In the genomic region with DNA sequence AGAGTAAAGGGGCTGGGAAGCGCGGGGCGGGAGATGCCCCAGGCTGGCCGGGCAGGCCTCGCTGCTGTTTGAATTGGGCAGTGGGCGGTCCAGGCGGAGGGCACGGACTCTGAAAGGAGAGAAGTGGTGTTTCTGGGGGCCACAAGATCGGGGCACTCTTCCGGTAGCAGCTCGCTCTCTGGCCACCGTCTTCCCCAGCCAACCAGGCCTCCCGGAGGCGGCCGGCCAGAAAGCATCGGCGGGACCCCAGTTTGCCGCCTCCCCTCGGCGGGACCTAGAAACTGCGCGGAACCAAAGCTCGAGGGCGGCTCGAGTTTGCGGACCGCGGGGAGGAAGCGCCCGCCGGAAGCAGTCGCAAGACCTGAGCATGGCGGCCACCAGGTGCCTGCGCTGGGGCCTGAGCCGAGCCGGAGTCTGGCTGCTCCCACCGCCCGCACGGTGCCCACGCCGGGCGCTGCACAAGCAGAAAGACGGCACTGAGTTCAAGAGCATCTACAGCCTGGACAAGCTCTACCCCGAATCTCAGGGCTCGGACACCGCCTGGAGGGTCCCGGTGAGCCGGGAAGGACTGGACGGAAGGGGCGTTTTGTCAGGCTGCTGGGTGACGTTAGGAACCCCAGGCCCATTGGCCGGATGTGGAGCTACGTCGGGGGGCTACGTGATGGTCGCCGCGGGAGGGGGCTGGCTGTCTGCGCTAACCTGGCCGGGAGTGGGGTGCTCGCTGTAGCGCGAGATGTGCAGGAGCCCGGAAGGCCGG, we compare ENCODE assay signal across 1 cellular context.
TF ChIP-seq lines count a peak whose summit lies in the region.

A gene (plus strand): TSS at position 351 of the 757 bp plus-strand sequence. CDS start 17 bp downstream, at position 368.

TF ChIP-seq in GM12878, 131 proteins besides CTCF, POLR2A, EP300 and RAD21 (continued from another document and continues in another):
- TF ChIP-seq NR2F1 (conservative IDR thresholded peaks at IDR 0.05) (0 out of 2 replicates have a peak, but pooled peaks have one; percentile 32), GATAD2B (conservative IDR thresholded peaks at IDR 0.05; ENCODE audit: low read depth) (peak; percentile 58; the same call in 1 of the 2 replicates), CHD1 (IDR thresholded peaks at IDR 0.05; ENCODE audit: low read depth, low read length) (no peak), HDGF (IDR thresholded peaks at IDR 0.05) (0 out of 2 replicates have a peak, but pooled peaks have one; percentile 19), PAX8 (IDR thresholded peaks at IDR 0.05) (no peak), POU2F2 (IDR thresholded peaks at IDR 0.05; ENCODE audit: borderline replicate concordance, low read depth, low read length) (peak; percentile 92; the same call in 2 of the 3 replicates), ATF7 (IDR thresholded peaks at IDR 0.05; ENCODE audit: low read depth) (peak; percentile 21; the same call in 1 of the 2 replicates), ZNF207 (IDR thresholded peaks at IDR 0.05; ENCODE audit: borderline replicate concordance) (peak; percentile 71; the same call in 1 of the 2 replicates), TCF12 (IDR thresholded peaks at IDR 0.05; ENCODE audit: low read depth, low read length) (no peak), BRCA1 (IDR thresholded peaks at IDR 0.05; ENCODE audit: low read depth, low read length) (0 out of 2 replicates have a peak, but pooled peaks have one; percentile 27), FOXM1 (IDR thresholded peaks at IDR 0.05; ENCODE audit: low read depth, low read length) (no peak), SREBF1 (IDR thresholded peaks at IDR 0.05; ENCODE audit: low read length) (no peak; the same call in 1 of the 2 replicates), SMARCA5 (IDR thresholded peaks at IDR 0.05) (peak; percentile 85), SIX5 (IDR thresholded peaks at IDR 0.05; ENCODE audit: low read depth, low read length, severe bottlenecking) (peak; percentile 71), ZZZ3 (IDR thresholded peaks at IDR 0.05; ENCODE audit: control insufficient read depth, insufficient read length, low read depth) (no peak), LARP7 (IDR thresholded peaks at IDR 0.05) (peak; percentile 74; the same call in 1 of the 2 replicates), NFIC (IDR thresholded peaks at IDR 0.05; ENCODE audit: low read depth, low read length) (peak; percentile 42; the same call in 1 of the 2 replicates), TCF3 (IDR thresholded peaks at IDR 0.05; ENCODE audit: borderline replicate concordance, insufficient read depth, low read depth, low read length) (peak; percentile 62), TAF1 (IDR thresholded peaks at IDR 0.05; ENCODE audit: borderline replicate concordance, low read depth, low read length) (peak; percentile 98), KDM1A (IDR thresholded peaks at IDR 0.05; ENCODE audit: borderline replicate concordance) (no peak), TBL1XR1 (IDR thresholded peaks at IDR 0.05; ENCODE audit: low read depth, low read length) (peak; percentile 84), JUND (IDR thresholded peaks at IDR 0.05; ENCODE audit: low read depth, low read length) (no peak), EED (IDR thresholded peaks at IDR 0.05; ENCODE audit: low read depth) (peak; percentile 50; the same call in 1 of the 2 replicates), ZNF217 (IDR thresholded peaks at IDR 0.05) (no peak), SPI1 (IDR thresholded peaks at IDR 0.05; ENCODE audit: borderline replicate concordance, insufficient read depth, low read depth, low read length) (peak; percentile 36; the same call in 1 of the 2 replicates)
- TF ChIP-seq, protein P1, sequence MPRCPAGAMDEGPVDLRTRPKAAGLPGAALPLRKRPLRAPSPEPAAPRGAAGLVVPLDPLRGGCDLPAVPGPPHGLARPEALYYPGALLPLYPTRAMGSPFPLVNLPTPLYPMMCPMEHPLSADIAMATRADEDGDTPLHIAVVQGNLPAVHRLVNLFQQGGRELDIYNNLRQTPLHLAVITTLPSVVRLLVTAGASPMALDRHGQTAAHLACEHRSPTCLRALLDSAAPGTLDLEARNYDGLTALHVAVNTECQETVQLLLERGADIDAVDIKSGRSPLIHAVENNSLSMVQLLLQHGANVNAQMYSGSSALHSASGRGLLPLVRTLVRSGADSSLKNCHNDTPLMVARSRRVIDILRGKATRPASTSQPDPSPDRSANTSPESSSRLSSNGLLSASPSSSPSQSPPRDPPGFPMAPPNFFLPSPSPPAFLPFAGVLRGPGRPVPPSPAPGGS (IDR thresholded peaks at IDR 0.05; ENCODE audit: borderline replicate concordance, insufficient read depth, low read depth, low read length, poor library complexity, severe bottlenecking), result peak; percentile 58
- TF ChIP-seq, protein P2, sequence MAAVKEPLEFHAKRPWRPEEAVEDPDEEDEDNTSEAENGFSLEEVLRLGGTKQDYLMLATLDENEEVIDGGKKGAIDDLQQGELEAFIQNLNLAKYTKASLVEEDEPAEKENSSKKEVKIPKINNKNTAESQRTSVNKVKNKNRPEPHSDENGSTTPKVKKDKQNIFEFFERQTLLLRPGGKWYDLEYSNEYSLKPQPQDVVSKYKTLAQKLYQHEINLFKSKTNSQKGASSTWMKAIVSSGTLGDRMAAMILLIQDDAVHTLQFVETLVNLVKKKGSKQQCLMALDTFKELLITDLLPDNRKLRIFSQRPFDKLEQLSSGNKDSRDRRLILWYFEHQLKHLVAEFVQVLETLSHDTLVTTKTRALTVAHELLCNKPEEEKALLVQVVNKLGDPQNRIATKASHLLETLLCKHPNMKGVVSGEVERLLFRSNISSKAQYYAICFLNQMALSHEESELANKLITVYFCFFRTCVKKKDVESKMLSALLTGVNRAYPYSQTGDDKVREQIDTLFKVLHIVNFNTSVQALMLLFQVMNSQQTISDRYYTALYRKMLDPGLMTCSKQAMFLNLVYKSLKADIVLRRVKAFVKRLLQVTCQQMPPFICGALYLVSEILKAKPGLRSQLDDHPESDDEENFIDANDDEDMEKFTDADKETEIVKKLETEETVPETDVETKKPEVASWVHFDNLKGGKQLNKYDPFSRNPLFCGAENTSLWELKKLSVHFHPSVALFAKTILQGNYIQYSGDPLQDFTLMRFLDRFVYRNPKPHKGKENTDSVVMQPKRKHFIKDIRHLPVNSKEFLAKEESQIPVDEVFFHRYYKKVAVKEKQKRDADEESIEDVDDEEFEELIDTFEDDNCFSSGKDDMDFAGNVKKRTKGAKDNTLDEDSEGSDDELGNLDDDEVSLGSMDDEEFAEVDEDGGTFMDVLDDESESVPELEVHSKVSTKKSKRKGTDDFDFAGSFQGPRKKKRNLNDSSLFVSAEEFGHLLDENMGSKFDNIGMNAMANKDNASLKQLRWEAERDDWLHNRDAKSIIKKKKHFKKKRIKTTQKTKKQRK (IDR thresholded peaks at IDR 0.05; ENCODE audit: low read depth, low read length), result no peak
- TF ChIP-seq, protein P3, sequence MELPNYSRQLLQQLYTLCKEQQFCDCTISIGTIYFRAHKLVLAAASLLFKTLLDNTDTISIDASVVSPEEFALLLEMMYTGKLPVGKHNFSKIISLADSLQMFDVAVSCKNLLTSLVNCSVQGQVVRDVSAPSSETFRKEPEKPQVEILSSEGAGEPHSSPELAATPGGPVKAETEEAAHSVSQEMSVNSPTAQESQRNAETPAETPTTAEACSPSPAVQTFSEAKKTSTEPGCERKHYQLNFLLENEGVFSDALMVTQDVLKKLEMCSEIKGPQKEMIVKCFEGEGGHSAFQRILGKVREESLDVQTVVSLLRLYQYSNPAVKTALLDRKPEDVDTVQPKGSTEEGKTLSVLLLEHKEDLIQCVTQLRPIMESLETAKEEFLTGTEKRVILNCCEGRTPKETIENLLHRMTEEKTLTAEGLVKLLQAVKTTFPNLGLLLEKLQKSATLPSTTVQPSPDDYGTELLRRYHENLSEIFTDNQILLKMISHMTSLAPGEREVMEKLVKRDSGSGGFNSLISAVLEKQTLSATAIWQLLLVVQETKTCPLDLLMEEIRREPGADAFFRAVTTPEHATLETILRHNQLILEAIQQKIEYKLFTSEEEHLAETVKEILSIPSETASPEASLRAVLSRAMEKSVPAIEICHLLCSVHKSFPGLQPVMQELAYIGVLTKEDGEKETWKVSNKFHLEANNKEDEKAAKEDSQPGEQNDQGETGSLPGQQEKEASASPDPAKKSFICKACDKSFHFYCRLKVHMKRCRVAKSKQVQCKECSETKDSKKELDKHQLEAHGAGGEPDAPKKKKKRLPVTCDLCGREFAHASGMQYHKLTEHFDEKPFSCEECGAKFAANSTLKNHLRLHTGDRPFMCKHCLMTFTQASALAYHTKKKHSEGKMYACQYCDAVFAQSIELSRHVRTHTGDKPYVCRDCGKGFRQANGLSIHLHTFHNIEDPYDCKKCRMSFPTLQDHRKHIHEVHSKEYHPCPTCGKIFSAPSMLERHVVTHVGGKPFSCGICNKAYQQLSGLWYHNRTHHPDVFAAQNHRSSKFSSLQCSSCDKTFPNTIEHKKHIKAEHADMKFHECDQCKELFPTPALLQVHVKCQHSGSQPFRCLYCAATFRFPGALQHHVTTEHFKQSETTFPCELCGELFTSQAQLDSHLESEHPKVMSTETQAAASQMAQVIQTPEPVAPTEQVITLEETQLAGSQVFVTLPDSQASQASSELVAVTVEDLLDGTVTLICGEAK (IDR thresholded peaks at IDR 0.05; ENCODE audit: borderline replicate concordance), result peak; percentile 97
- TF ChIP-seq, protein P4, sequence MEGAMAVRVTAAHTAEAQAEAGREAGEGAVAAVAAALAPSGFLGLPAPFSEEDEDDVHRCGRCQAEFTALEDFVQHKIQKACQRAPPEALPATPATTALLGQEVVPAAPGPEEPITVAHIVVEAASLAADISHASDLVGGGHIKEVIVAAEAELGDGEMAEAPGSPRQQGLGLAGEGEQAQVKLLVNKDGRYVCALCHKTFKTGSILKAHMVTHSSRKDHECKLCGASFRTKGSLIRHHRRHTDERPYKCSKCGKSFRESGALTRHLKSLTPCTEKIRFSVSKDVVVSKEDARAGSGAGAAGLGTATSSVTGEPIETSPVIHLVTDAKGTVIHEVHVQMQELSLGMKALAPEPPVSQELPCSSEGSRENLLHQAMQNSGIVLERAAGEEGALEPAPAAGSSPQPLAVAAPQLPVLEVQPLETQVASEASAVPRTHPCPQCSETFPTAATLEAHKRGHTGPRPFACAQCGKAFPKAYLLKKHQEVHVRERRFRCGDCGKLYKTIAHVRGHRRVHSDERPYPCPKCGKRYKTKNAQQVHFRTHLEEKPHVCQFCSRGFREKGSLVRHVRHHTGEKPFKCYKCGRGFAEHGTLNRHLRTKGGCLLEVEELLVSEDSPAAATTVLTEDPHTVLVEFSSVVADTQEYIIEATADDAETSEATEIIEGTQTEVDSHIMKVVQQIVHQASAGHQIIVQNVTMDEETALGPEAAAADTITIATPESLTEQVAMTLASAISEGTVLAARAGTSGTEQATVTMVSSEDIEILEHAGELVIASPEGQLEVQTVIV (IDR thresholded peaks at IDR 0.05; ENCODE audit: borderline replicate concordance, partially characterized antibody), result no peak
- TF ChIP-seq, protein P5, sequence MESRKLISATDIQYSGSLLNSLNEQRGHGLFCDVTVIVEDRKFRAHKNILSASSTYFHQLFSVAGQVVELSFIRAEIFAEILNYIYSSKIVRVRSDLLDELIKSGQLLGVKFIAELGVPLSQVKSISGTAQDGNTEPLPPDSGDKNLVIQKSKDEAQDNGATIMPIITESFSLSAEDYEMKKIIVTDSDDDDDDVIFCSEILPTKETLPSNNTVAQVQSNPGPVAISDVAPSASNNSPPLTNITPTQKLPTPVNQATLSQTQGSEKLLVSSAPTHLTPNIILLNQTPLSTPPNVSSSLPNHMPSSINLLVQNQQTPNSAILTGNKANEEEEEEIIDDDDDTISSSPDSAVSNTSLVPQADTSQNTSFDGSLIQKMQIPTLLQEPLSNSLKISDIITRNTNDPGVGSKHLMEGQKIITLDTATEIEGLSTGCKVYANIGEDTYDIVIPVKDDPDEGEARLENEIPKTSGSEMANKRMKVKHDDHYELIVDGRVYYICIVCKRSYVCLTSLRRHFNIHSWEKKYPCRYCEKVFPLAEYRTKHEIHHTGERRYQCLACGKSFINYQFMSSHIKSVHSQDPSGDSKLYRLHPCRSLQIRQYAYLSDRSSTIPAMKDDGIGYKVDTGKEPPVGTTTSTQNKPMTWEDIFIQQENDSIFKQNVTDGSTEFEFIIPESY (IDR thresholded peaks at IDR 0.05), result no peak
- TF ChIP-seq, protein P6, sequence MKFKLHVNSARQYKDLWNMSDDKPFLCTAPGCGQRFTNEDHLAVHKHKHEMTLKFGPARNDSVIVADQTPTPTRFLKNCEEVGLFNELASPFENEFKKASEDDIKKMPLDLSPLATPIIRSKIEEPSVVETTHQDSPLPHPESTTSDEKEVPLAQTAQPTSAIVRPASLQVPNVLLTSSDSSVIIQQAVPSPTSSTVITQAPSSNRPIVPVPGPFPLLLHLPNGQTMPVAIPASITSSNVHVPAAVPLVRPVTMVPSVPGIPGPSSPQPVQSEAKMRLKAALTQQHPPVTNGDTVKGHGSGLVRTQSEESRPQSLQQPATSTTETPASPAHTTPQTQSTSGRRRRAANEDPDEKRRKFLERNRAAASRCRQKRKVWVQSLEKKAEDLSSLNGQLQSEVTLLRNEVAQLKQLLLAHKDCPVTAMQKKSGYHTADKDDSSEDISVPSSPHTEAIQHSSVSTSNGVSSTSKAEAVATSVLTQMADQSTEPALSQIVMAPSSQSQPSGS (IDR thresholded peaks at IDR 0.05; ENCODE audit: low read length), result no peak
- TF ChIP-seq, protein P7, sequence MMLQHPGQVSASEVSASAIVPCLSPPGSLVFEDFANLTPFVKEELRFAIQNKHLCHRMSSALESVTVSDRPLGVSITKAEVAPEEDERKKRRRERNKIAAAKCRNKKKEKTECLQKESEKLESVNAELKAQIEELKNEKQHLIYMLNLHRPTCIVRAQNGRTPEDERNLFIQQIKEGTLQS (IDR thresholded peaks at IDR 0.05; ENCODE audit: borderline replicate concordance, extremely low read depth, low read depth, low read length), result no peak
- TF ChIP-seq, protein P8, sequence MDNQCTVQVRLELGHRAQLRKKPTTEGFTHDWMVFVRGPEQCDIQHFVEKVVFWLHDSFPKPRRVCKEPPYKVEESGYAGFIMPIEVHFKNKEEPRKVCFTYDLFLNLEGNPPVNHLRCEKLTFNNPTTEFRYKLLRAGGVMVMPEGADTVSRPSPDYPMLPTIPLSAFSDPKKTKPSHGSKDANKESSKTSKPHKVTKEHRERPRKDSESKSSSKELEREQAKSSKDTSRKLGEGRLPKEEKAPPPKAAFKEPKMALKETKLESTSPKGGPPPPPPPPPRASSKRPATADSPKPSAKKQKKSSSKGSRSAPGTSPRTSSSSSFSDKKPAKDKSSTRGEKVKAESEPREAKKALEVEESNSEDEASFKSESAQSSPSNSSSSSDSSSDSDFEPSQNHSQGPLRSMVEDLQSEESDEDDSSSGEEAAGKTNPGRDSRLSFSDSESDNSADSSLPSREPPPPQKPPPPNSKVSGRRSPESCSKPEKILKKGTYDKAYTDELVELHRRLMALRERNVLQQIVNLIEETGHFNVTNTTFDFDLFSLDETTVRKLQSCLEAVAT (IDR thresholded peaks at IDR 0.05), result peak; percentile 95
- TF ChIP-seq, protein P9, sequence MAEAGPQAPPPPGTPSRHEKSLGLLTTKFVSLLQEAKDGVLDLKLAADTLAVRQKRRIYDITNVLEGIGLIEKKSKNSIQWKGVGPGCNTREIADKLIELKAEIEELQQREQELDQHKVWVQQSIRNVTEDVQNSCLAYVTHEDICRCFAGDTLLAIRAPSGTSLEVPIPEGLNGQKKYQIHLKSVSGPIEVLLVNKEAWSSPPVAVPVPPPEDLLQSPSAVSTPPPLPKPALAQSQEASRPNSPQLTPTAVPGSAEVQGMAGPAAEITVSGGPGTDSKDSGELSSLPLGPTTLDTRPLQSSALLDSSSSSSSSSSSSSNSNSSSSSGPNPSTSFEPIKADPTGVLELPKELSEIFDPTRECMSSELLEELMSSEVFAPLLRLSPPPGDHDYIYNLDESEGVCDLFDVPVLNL (IDR thresholded peaks at IDR 0.05; ENCODE audit: low read depth, low read length), result peak; percentile 64; the same call in 1 of the 2 replicates
